Comparison of ENCODE assay signal across 1 cellular context in genomic region chr1:181117648-181118449, GRCh38.
TF ChIP-seq lines count a peak whose summit lies in the region.

No MANE protein-coding gene starts in this region.

TF ChIP-seq in H1, 55 proteins besides CTCF, POLR2A, EP300 and RAD21:
- TF ChIP-seq SUZ12 (IDR thresholded peaks at IDR 0.05; ENCODE audit: low read length) (no peak), ASH2L (IDR thresholded peaks at IDR 0.05; ENCODE audit: low read length) (peak; percentile 33), TBP (IDR thresholded peaks at IDR 0.05; ENCODE audit: low read depth, low read length) (peak; percentile 24; the same call in 1 of the 2 replicates), JUND (IDR thresholded peaks at IDR 0.05; ENCODE audit: low read length) (no peak)
